Comparison of ENCODE assay signal across 16 cellular contexts in the genomic region with DNA sequence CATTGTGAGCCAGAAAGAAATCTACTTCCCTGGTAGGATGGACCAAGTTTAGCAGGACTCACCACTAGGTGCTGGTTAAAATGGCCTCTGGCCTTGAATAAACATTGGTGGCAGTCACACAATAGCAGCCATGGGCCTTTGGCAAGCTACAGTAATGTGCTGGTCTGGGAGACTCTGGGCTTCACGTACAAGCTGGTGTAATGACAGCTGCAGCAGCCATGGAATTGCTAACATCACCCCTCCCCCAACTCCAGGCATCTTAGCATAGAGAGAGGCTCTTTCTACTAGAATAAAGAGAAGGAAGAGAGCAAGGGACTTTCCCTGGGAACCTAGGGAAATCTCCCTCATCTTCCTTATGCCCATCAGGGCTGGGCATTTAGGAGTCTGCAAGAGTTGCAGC.
"Had no signal": no experiment of that assay in that cellular context is flagged by ENCODE, and none has a peak within 500 bp of the region (broad histone marks: within the 10 kb centered on the region; RNA-seq: fewer than 3 reads in every experiment).

No MANE protein-coding gene starts in this region.

- H3K4me1 ChIP-seq: esophagus squamous epithelium, lower lobe of right lung, thyroid gland had no signal

- H3K27me3 ChIP-seq: brain microvascular endothelial cell, esophagus squamous epithelium, neutrophil, thyroid gland had no signal

- H3K27ac ChIP-seq: brain microvascular endothelial cell, esophagus squamous epithelium, lower lobe of right lung, neutrophil, thyroid gland had no signal

- H3K4me3 ChIP-seq: esophagus squamous epithelium, lower lobe of right lung, thyroid gland had no signal

- H3K36me3 ChIP-seq: brain microvascular endothelial cell, esophagus squamous epithelium, lower lobe of right lung, neutrophil, thyroid gland had no signal

- ATAC-seq: activated CD8-positive, alpha-beta T cell treated with anti-CD3 and anti-CD28 coated beads, Interleukin-2, amount 10 ng/mL, durations not matched to agents 7 days and 5 days; left cardiac atrium; lower lobe of right lung; stimulated activated naive B cell treated with anti-CD40 and anti-IgM and Interleukin-4, amounts not matched to agents 10 μg/mL and 1 μg/mL and 100 μg/mL, for 72 hours had no signal

- DNase-seq: activated CD4-positive, alpha-beta T cell treated with anti-CD3 and anti-CD28 coated beads, Interleukin-2, amount 10 ng/mL, durations not matched to agents 24 days and 14 days; activated CD4-positive, CD25-positive, alpha-beta regulatory T cell; activated CD8-positive, alpha-beta memory T cell treated with anti-CD3 and anti-CD28 coated beads, Interleukin-2, amount 50 U/mL, for 48 hours; activated CD8-positive, alpha-beta T cell treated with anti-CD3 and anti-CD28 coated beads, Interleukin-2, amount 10 ng/mL, durations not matched to agents 7 days and 5 days; activated naive CD8-positive, alpha-beta T cell treated with anti-CD3 and anti-CD28 coated beads for 36 hours; brain microvascular endothelial cell; cortex of kidney; effector CD4-positive, alpha-beta T cell; esophagus squamous epithelium; immature natural killer cell; left cardiac atrium; lower lobe of right lung; stimulated activated CD4-positive, alpha-beta T cell treated with anti-CD3 and anti-CD28 coated beads, Interleukin-2, amount 100 ng/mL, for 48 hours; stimulated activated naive B cell treated with anti-CD40 and anti-IgM and Interleukin-4, amounts not matched to agents 10 μg/mL and 1 μg/mL and 100 μg/mL, for 72 hours; thyroid gland had no signal

- H3K9me3 ChIP-seq: esophagus squamous epithelium, lower lobe of right lung, neutrophil, thyroid gland had no signal
